1 cellular context compared by ENCODE assay signal in genomic region chr5:6758706-6759105, GRCh38.
TF ChIP-seq lines count a peak whose summit lies in the region.

No MANE protein-coding gene starts in this region.

TF ChIP-seq in HepG2, 621 proteins besides CTCF, POLR2A, EP300 and RAD21 (continued from another document):
- TF ChIP-seq, protein P1, sequence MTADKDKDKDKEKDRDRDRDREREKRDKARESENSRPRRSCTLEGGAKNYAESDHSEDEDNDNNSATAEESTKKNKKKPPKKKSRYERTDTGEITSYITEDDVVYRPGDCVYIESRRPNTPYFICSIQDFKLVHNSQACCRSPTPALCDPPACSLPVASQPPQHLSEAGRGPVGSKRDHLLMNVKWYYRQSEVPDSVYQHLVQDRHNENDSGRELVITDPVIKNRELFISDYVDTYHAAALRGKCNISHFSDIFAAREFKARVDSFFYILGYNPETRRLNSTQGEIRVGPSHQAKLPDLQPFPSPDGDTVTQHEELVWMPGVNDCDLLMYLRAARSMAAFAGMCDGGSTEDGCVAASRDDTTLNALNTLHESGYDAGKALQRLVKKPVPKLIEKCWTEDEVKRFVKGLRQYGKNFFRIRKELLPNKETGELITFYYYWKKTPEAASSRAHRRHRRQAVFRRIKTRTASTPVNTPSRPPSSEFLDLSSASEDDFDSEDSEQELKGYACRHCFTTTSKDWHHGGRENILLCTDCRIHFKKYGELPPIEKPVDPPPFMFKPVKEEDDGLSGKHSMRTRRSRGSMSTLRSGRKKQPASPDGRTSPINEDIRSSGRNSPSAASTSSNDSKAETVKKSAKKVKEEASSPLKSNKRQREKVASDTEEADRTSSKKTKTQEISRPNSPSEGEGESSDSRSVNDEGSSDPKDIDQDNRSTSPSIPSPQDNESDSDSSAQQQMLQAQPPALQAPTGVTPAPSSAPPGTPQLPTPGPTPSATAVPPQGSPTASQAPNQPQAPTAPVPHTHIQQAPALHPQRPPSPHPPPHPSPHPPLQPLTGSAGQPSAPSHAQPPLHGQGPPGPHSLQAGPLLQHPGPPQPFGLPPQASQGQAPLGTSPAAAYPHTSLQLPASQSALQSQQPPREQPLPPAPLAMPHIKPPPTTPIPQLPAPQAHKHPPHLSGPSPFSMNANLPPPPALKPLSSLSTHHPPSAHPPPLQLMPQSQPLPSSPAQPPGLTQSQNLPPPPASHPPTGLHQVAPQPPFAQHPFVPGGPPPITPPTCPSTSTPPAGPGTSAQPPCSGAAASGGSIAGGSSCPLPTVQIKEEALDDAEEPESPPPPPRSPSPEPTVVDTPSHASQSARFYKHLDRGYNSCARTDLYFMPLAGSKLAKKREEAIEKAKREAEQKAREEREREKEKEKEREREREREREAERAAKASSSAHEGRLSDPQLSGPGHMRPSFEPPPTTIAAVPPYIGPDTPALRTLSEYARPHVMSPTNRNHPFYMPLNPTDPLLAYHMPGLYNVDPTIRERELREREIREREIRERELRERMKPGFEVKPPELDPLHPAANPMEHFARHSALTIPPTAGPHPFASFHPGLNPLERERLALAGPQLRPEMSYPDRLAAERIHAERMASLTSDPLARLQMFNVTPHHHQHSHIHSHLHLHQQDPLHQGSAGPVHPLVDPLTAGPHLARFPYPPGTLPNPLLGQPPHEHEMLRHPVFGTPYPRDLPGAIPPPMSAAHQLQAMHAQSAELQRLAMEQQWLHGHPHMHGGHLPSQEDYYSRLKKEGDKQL (CRISPR knock-in tag; IDR thresholded peaks at IDR 0.05; ENCODE audit: low read depth), result no peak
- no peak for TF ChIP-seq SOX5 (CRISPR knock-in tag; IDR thresholded peaks at IDR 0.05; ENCODE audit: borderline replicate concordance)
